In genomic region chr11:14611939-14612338, GRCh38 we compare ENCODE assay signal across 10 cellular contexts. TPM values are rescaled to one million over a fixed set of nuclear protein-coding genes. Genes with fewer than 3 reads are reported as not detected.
DNase-seq lines count a peak whose midpoint lies in the region; ATAC-seq and TF ChIP-seq lines count a peak whose summit lies in the region.
"Had no signal": no experiment of that assay in that cellular context is flagged by ENCODE, and none has a peak within 500 bp of the region (broad histone marks: within the 10 kb centered on the region; RNA-seq: fewer than 3 reads in every experiment).

No MANE protein-coding gene starts in this region.

- DNase-seq in CD14-positive monocyte (ENCODE audit: low spot score) (peak; percentile 49), NOMO-1 treated with dmso at 0.1 percent for 144 hours (lab: John Stamatoyannopoulos, UW; ENCODE audit: unreplicated experiment) (peak; percentile 25), erythroblast (lab: John Stamatoyannopoulos, UW) (no peak), NCI-H2171 treated with DMSO at 0.1 percent for 48 hours (lab: John Stamatoyannopoulos, UW) (no peak), ACHN (no peak)
- no peak for DNase-seq in central memory CD8-positive, alpha-beta T cell (ENCODE audit: low spot score in 2 of 2)
- DNase-seq: C1 segment of cervical spinal cord, NCI-H1105 treated with DMSO at 0.1 percent for 48 hours had no signal

- H3K27me3 Mint-ChIP-seq in CD14-positive monocyte (ENCODE audit: low read depth in 3 of 3), result no peaks in the 10 kb centered on the region
- no peaks in the 10 kb centered on the region for H3K27me3 Mint-ChIP-seq in central memory CD8-positive, alpha-beta T cell

- H3K36me3 Mint-ChIP-seq in CD14-positive monocyte, result peaks cover 22 to 24% of the 10 kb centered on the region in 2 donors
- H3K36me3 Mint-ChIP-seq in central memory CD8-positive, alpha-beta T cell (ENCODE audit: insufficient read depth), result peaks cover 10% of the 10 kb centered on the region

- in situ Hi-C loops in ACHN (cut with HindIII; ENCODE audit: low pct_ligation_motif_present, low pct_unique_long_range_greater_than_20kb, low sequenced_read_pairs), result no loop called here

- no peak for TF ChIP-seq CTCF in CD14-positive monocyte (IDR thresholded peaks at IDR 0.05)

- TF ChIP-seq POLR2A in erythroblast (IDR thresholded peaks at IDR 0.05; ENCODE audit: low read length), result no peak

- ATAC-seq in GM19035 (IDR thresholded peaks at IDR 0.05; ENCODE audit: unreplicated experiment) (peak; percentile 71), HG02642 (IDR thresholded peaks at IDR 0.05; ENCODE audit: poor library complexity, unreplicated experiment) (no peak)
- ATAC-seq in central memory CD8-positive, alpha-beta T cell (replicated peaks; ENCODE audit: extremely low read depth, poor library complexity, severe bottlenecking), result no peak

- peaks cover 22% of the 10 kb centered on the region for H3K4me1 Mint-ChIP-seq in CD14-positive monocyte
- peaks cover 37% of the 10 kb centered on the region for H3K4me1 Mint-ChIP-seq in central memory CD8-positive, alpha-beta T cell

- intact Hi-C loops in CD14-positive monocyte (cut with micrococcal nuclease), result loop anchor here in 1 of 2 donors (10.0 kb wide), 1 partner anchor 283 kb away; the partner anchor contains the start of gene CYP2R1

- peak overlapping the region; percentile 69 to 92 (median 85) for H3K27ac Mint-ChIP-seq in CD14-positive monocyte
- peak overlapping the region; percentile 61 for H3K27ac Mint-ChIP-seq in central memory CD8-positive, alpha-beta T cell (ENCODE audit: low read depth)

- no peak overlapping the region for H3K4me3 Mint-ChIP-seq in CD14-positive monocyte
- H3K4me3 Mint-ChIP-seq in central memory CD8-positive, alpha-beta T cell, result no peak overlapping the region

- H3K9me3 Mint-ChIP-seq in CD14-positive monocyte, result peaks cover 0 to 3% (median 0%) of the 10 kb centered on the region in 7 donors
- no peaks in the 10 kb centered on the region for H3K9me3 Mint-ChIP-seq in central memory CD8-positive, alpha-beta T cell

RNA-seq across cellular contexts. Expression of gene PDE3B, which starts 31.7 kb away (rescaled TPM):
- polyA plus RNA-seq in CD14-positive monocyte, result 1 to 10 TPM; 5.2 to 6.0 TPM

Comparison
In these comparisons a context has a peak if more than half of its experiments do, and no peak if none do; other contexts are left out.
1. DNase-seq: peak in CD14-positive monocyte (single experiment) and NOMO-1 treated with dmso at 0.1 percent for 144 hours (single experiment); none in central memory CD8-positive, alpha-beta T cell (0 of 2), erythroblast (0 of 2), NCI-H2171 treated with DMSO at 0.1 percent for 48 hours (single experiment) and ACHN (single experiment).